Comparison of ENCODE assay signal across 8 cellular contexts in genomic region chr9:17531642-17532254, GRCh38. TPM values are rescaled to one million over a fixed set of nuclear protein-coding genes. Genes with fewer than 3 reads are reported as not detected.
A peak's percentile ranks its signal among the peaks of the same experiment; 100 is the strongest.
DNase-seq lines count a peak whose midpoint lies in the region; FAIRE-seq and TF ChIP-seq lines count a peak whose summit lies in the region.

No MANE protein-coding gene starts in this region.

- H3K9me3 ChIP-seq in HAP-1 (no peaks in the 10 kb centered on the region), MG63 (no peaks in the 10 kb centered on the region), left ventricle myocardium inferior (replicated peaks) (no peaks in the 10 kb centered on the region)

- no peaks in the 10 kb centered on the region for H3K36me3 ChIP-seq in HAP-1 (replicated peaks)
- H3K36me3 ChIP-seq in MG63 = no peaks in the 10 kb centered on the region
- no peaks in the 10 kb centered on the region for H3K36me3 ChIP-seq in left ventricle myocardium inferior

- H3K4me1 ChIP-seq in HAP-1 = peaks cover 6% of the 10 kb centered on the region; the same call in 1 of the 2 replicates
- H3K4me1 ChIP-seq in left ventricle myocardium inferior = no peaks in the 10 kb centered on the region

- intact Hi-C loops in left ventricle myocardium inferior (cut with micrococcal nuclease) = no loop called here

- peak; percentile 16 for DNase-seq in ELF-1 (ENCODE audit: low read depth, low spot score)
- DNase-seq in HAP-1 (ENCODE audit: low spot score in 2 of 2) = peak; percentile 61 to 72
- peak; percentile 22 for DNase-seq in MG63
- no peak for DNase-seq in left ventricle myocardium inferior
- peak; percentile 47 for DNase-seq in stimulated activated CD8-positive, alpha-beta memory T cell treated with anti-CD3 and anti-CD28 coated beads, Interleukin-4, amount 100 ng/mL, for 48 hours
- DNase-seq in ureter (ENCODE audit: low spot score) = no peak

- in situ Hi-C loops in HAP-1 (cut with MboI; ENCODE audit: low sequenced_read_pairs) = loop anchor here (10.0 to 25.0 kb wide), 2 partner anchors 673 to 1506 kb away; partner anchors contain the start of genes RRAGA and SAXO1

- H3K27me3 ChIP-seq in HAP-1 (ENCODE audit: low read depth) (peaks cover 4% of the 10 kb centered on the region), MG63 (peaks cover 12% of the 10 kb centered on the region; the same call in 1 of the 2 replicates), left ventricle myocardium inferior (ENCODE audit: low read depth) (peaks cover 12% of the 10 kb centered on the region)

- H3K27ac ChIP-seq in left ventricle myocardium inferior (replicated peaks) = no peak overlapping the region

- peak; percentile 76 for FAIRE-seq in A204.1 (lab: Jason Lieb, UNC)

- TF ChIP-seq CTCF in WI38 (IDR thresholded peaks at IDR 0.05; ENCODE audit: low read depth, low read length) = peak; percentile 65
- TF ChIP-seq CTCF in left ventricle myocardium inferior (IDR thresholded peaks at IDR 0.05; ENCODE audit: borderline replicate concordance) = peak; percentile 70

- H3K4me3 ChIP-seq in HAP-1 (no peak overlapping the region), MG63 (no peak overlapping the region), WI38 (ENCODE audit: low read depth, low read length) (peak overlapping the region; percentile 41), left ventricle myocardium inferior (no peak overlapping the region)

RNA-seq across cellular contexts. Expression of gene SH3GL2, which starts 47.1 kb away (rescaled TPM):
- total RNA-seq in MG63 (2014; rRNA removed; shearing (Covaris generic); ENCODE audit: low replicate concordance) = not detected in 2 replicates
- total RNA-seq in left ventricle myocardium inferior (7.3 TPM), ureter (1.2 TPM)

Comparison
In these comparisons a context has a peak if more than half of its experiments do, and no peak if none do; other contexts are left out.
1. DNase-seq: peak in ELF-1 (single experiment), HAP-1 (2 of 2), MG63 (single experiment) and stimulated activated CD8-positive, alpha-beta memory T cell treated with anti-CD3 and anti-CD28 coated beads, Interleukin-4, amount 100 ng/mL, for 48 hours (single experiment); none in left ventricle myocardium inferior (single experiment) and ureter (single experiment).